ENCODE assay signal across 28 cellular contexts in the genomic region with DNA sequence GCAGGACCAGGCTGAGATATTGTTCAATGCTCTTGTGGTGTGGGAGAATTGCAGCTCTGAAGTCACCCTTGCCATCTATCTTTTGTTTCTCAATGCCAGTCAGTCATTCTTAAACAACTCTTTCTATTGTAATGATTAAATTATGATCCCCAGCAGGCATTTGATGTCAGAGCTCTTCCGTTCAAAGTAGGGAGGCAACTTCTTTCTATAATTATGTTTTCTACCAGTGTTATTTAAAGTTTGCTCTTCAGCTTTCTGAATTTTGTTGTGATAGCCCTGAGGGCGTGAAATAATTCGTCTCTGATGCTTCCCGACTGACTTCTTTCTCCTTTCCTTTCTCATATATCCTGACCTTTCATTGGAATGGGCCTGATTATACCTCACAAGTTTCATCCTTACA.
"Had no signal": no experiment of that assay in that cellular context is flagged by ENCODE, and none has a peak within 500 bp of the region (broad histone marks: within the 10 kb centered on the region; RNA-seq: fewer than 3 reads in every experiment).

No MANE protein-coding gene starts in this region.

- H3K27me3 ChIP-seq: ascending aorta, dorsolateral prefrontal cortex, gastrocnemius medialis, heart left ventricle had no signal

- H3K4me1 ChIP-seq: ascending aorta, gastrocnemius medialis, heart left ventricle had no signal

- H3K27ac ChIP-seq: ascending aorta, coronary artery, dorsolateral prefrontal cortex, gastrocnemius medialis, heart left ventricle, WERI-Rb-1 had no signal

- ATAC-seq: activated CD4-positive, CD25-positive, alpha-beta regulatory T cell treated with anti-CD3 and anti-CD28 coated beads, Interleukin-2, amount 50 U/mL, for 24 hours; activated CD8-positive, alpha-beta T cell treated with anti-CD3 and anti-CD28 coated beads for 36 hours; activated naive CD8-positive, alpha-beta T cell treated with anti-CD3 and anti-CD28 coated beads, Interleukin-2, amount 50 U/mL, for 24 hours; esophagus mucosa; gastrocnemius medialis; heart left ventricle had no signal

- H3K36me3 ChIP-seq: ascending aorta, gastrocnemius medialis, heart left ventricle, WERI-Rb-1 had no signal

- H3K9me3 ChIP-seq: ascending aorta, gastrocnemius medialis, heart left ventricle had no signal

- FAIRE-seq: bronchial epithelial cell had no signal

- DNase-seq: activated B cell treated with CpG ODN at 0.5 μM for 24 hours; activated CD4-positive, alpha-beta T cell treated with anti-CD3 and anti-CD28 coated beads for 48 hours; activated CD4-positive, alpha-beta T cell treated with anti-CD3 and anti-CD28 coated beads, Interleukin-2, amount 50 U/mL, for 1 hour; activated CD4-positive, alpha-beta T cell treated with anti-CD3 and anti-CD28 coated beads, Interleukin-2, amount 50 U/mL, for 48 hours; activated CD8-positive, alpha-beta memory T cell treated with anti-CD3 and anti-CD28 coated beads for 24 hours; activated CD8-positive, alpha-beta memory T cell treated with anti-CD3 and anti-CD28 coated beads, Interleukin-2, amount 50 U/mL, for 4 hours; activated CD8-positive, alpha-beta T cell treated with anti-CD3 and anti-CD28 coated beads for 36 hours; activated effector memory CD4-positive, alpha-beta T cell treated with anti-CD3 and anti-CD28 coated beads, Interleukin-2, amount 50 U/mL, for 16 hours; activated naive CD4-positive, alpha-beta T cell treated with anti-CD3 and anti-CD28 coated beads for 36 hours; activated naive CD8-positive, alpha-beta T cell treated with anti-CD3 and anti-CD28 coated beads for 36 hours; activated naive CD8-positive, alpha-beta T cell treated with anti-CD3 and anti-CD28 coated beads, Interleukin-2, amount 50 U/mL, for 24 hours; activated T-cell treated with anti-CD3 and anti-CD28 coated beads, Interleukin-2, amount 50 U/mL, for 1 hour; activated T-cell treated with anti-CD3 and anti-CD28 coated beads, Interleukin-2, amount 50 U/mL, for 48 hours; dorsolateral prefrontal cortex; effector memory CD4-positive, alpha-beta T cell; endodermal cell; foreskin fibroblast; gastrocnemius medialis; glutamatergic neuron; heart left ventricle; hypothalamus; T1000; WERI-Rb-1 had no signal

- H3K4me3 ChIP-seq: ascending aorta, coronary artery, dorsolateral prefrontal cortex, gastrocnemius medialis, heart left ventricle had no signal
